Comparison of ENCODE assay signal across 19 cellular contexts in the genomic region with DNA sequence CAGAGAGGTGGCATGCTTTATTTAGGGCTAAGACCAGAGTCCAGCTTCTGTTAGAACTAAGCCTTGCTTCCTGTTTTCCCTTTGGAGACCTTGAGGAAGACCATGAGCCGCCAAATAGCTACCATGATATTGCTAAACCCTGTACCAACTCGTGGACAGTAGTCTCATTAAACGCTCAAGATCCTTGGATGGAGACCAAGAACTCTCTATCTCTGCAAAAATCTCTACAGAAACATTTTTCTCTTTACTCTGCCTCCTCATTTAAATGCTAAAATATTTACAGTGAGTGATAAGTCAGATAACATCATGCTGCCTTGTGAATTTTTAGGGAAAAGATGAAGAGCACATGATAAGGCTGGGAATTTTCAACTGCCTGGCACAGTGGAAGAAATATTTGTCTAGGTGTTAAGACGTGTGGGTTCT.
DNase-seq lines count a peak whose midpoint lies in the region; ATAC-seq and TF ChIP-seq lines count a peak whose summit lies in the region.
"Had no signal": no experiment of that assay in that cellular context is flagged by ENCODE, and none has a peak within 500 bp of the region (broad histone marks: within the 10 kb centered on the region; RNA-seq: fewer than 3 reads in every experiment).

No MANE protein-coding gene starts in this region.

- H3K27ac ChIP-seq in ACC112 (ENCODE audit: low read depth, low read length) = peak overlapping the region; percentile 46
- H3K27ac ChIP-seq: neutrophil, SJSA1, stomach had no signal

- intact Hi-C loops in cardiac septum (cut with DNase I) = no loop called here

- peak overlapping the region; percentile 46 for H3K4me3 Mint-ChIP-seq in HFFc6
- H3K4me3 Mint-ChIP-seq in activated T-helper 17 cell treated with anti-CD3 and anti-CD28 coated beads, Interleukin-2, amount 50 U/mL, for 72 hours = no peak overlapping the region
- no peak overlapping the region for H3K4me3 Mint-ChIP-seq in nephron
- H3K4me3 Mint-ChIP-seq: B cell, memory B cell had no signal

- H3K27ac Mint-ChIP-seq in HFFc6 = peak overlapping the region; percentile 64
- peak overlapping the region; percentile 6 for H3K27ac Mint-ChIP-seq in activated T-helper 17 cell treated with anti-CD3 and anti-CD28 coated beads, Interleukin-2, amount 50 U/mL, for 72 hours
- H3K27ac Mint-ChIP-seq in nephron = peak overlapping the region in 2 of 3 experiments; percentile 11 to 15
- H3K27ac Mint-ChIP-seq: B cell had no signal

- H3K4me1 ChIP-seq in ACC112 (ENCODE audit: control insufficient read depth, insufficient read depth, low read length, unreplicated experiment) = peaks cover 54% of the 10 kb centered on the region

- ATAC-seq in activated T-helper 17 cell treated with anti-CD3 and anti-CD28 coated beads, Interleukin-2, amount 50 U/mL, for 72 hours (replicated peaks) = no peak
- no peak for ATAC-seq in GM19397 (IDR thresholded peaks at IDR 0.05; ENCODE audit: unreplicated experiment)

- H3K27me3 Mint-ChIP-seq in HFFc6 (ENCODE audit: insufficient read depth) (no peaks in the 10 kb centered on the region), nephron (ENCODE audit: low read depth) (no peaks in the 10 kb centered on the region)
- no peaks in the 10 kb centered on the region for H3K27me3 Mint-ChIP-seq in activated T-helper 17 cell treated with anti-CD3 and anti-CD28 coated beads, Interleukin-2, amount 50 U/mL, for 72 hours
- H3K27me3 Mint-ChIP-seq: B cell, memory B cell had no signal

- DNase-seq in HFFc6 (peak; percentile 84), cardiac septum (ENCODE audit: low spot score) (no peak), UCSD-AML1 (lab: John Stamatoyannopoulos, UW; ENCODE audit: unreplicated experiment) (no peak), globus pallidus (ENCODE audit: low spot score) (no peak)
- DNase-seq: activated CD8-positive, alpha-beta memory T cell treated with anti-CD3 and anti-CD28 coated beads for 24 hours; activated gamma-delta T cell; central memory CD4-positive, alpha-beta T cell; NCI-H1048; NCI-H2171; stomach had no signal

- peak overlapping the region; percentile 19; the same call in 1 of the 2 replicates for H3K4me3 ChIP-seq in ACC112 (ENCODE audit: low read depth, low read length)
- H3K4me3 ChIP-seq: SJSA1, skin epidermis, stomach had no signal

- H3K36me3 Mint-ChIP-seq in HFFc6 (ENCODE audit: low read depth) (peaks cover 17% of the 10 kb centered on the region), nephron (ENCODE audit: low read depth) (no peaks in the 10 kb centered on the region)
- H3K36me3 Mint-ChIP-seq in activated T-helper 17 cell treated with anti-CD3 and anti-CD28 coated beads, Interleukin-2, amount 50 U/mL, for 72 hours (ENCODE audit: low read depth) = no peaks in the 10 kb centered on the region

- H3K9me3 Mint-ChIP-seq in HFFc6 (no peaks in the 10 kb centered on the region), nephron (no peaks in the 10 kb centered on the region)
- H3K9me3 Mint-ChIP-seq in activated T-helper 17 cell treated with anti-CD3 and anti-CD28 coated beads, Interleukin-2, amount 50 U/mL, for 72 hours = no peaks in the 10 kb centered on the region
- H3K9me3 Mint-ChIP-seq: memory B cell had no signal

- H2AFZ ChIP-seq in ACC112 (ENCODE audit: low read length, unreplicated experiment) = peak overlapping the region; percentile 17

- TF ChIP-seq CTCF in HFFc6 (IDR thresholded peaks at IDR 0.05) = no peak
- no peak for TF ChIP-seq CTCF in nephron (IDR thresholded peaks at IDR 0.05; ENCODE audit: unreplicated experiment in 3 of 3)

- H3K4me1 Mint-ChIP-seq in HFFc6 (ENCODE audit: low read depth) = peaks cover 69% of the 10 kb centered on the region
- peaks cover 21% of the 10 kb centered on the region for H3K4me1 Mint-ChIP-seq in activated T-helper 17 cell treated with anti-CD3 and anti-CD28 coated beads, Interleukin-2, amount 50 U/mL, for 72 hours
- peaks cover 54% of the 10 kb centered on the region for H3K4me1 Mint-ChIP-seq in nephron

- H3K36me3 ChIP-seq in ACC112 (ENCODE audit: insufficient read depth, low read length) = 0 out of 2 replicates have a peak, but pooled peaks cover 5% of the 10 kb centered on the region
- H3K36me3 ChIP-seq: neutrophil, SJSA1, stomach had no signal

- H3K27me3 ChIP-seq in ACC112 (ENCODE audit: insufficient read depth, low read length) = no peaks in the 10 kb centered on the region
- H3K27me3 ChIP-seq: SJSA1, stomach had no signal

- H3K79me2 ChIP-seq in ACC112 (ENCODE audit: control insufficient read depth, insufficient read depth, low read length, unreplicated experiment) = peaks cover 59% of the 10 kb centered on the region

Comparison
In these comparisons a context has a peak if more than half of its experiments do, and no peak if none do; other contexts are left out.
1. H3K27ac Mint-ChIP-seq: peak in every context shown above with its lines; median percentile 64 in HFFc6; 13 in nephron; 6 in activated T-helper 17 cell treated with anti-CD3 and anti-CD28 coated beads, Interleukin-2, amount 50 U/mL, for 72 hours.